Comparison of ENCODE assay signal across 16 cellular contexts in the genomic region with DNA sequence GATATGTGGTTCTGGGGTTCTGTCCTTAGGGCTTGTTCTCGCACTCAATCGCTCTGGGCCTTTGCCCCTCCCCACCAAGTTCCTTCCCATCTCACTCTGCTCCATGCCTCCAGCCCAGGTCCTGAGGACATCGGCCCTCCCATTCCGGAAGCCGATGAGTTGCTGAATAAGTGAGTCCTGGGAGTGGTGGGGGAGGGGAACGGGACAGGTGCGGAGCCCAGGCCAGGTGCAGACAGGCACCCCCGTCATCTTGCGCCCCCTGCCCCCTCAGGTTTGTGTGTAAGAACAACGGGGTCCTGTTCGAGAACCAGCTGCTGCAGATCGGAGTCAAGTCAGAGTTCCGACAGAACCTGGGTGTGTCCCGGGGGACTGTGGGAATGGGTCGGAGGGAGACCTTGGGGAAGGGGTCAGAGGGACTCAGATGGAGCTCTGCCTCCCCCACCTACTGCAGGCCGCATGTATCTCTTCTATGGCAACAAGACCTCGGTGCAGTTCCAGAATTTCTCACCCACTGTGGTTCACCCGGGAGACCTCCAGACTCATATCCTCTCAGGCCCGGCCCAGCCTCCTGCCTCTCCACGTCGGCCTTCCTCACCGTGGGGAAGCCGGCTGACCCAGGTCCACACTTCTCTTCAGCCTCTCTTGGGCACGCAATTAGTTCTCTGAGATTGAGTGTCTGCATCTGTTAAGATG. TPM values are rescaled to one million over a fixed set of nuclear protein-coding genes. Genes with fewer than 3 reads are reported as not detected.
DNase-seq lines count a peak whose midpoint lies in the region; ATAC-seq, FAIRE-seq and TF ChIP-seq lines count a peak whose summit lies in the region.
"Had no signal": no experiment of that assay in that cellular context is flagged by ENCODE, and none has a peak within 500 bp of the region (broad histone marks: within the 10 kb centered on the region; RNA-seq: fewer than 3 reads in every experiment).

No MANE protein-coding gene starts in this region.

- no peak overlapping the region for H3K23ac ChIP-seq in IMR-90 (ENCODE audit: low read depth, low read length)

- H3K9ac ChIP-seq in IMR-90 (ENCODE audit: low read depth, low read length) (no peak overlapping the region), kidney (ENCODE audit: low read length in 2 of 2) (peak overlapping the region in 1 of 2 donors; percentile 12)

- DNase-seq in IMR-90 (no peak), body of pancreas (peak in 3 of 4 donors; percentile 52 to 69 (median 64)), kidney (peak; percentile 75), suprapubic skin (ENCODE audit: low spot score in 2 of 2) (no peak), urothelium cell line (ENCODE audit: low spot score) (no peak)
- DNase-seq: activated CD4-positive, alpha-beta T cell treated with anti-CD3 and anti-CD28 coated beads, Interleukin-2, amount 50 U/mL, for 4 hours; activated gamma-delta T cell; central memory CD4-positive, alpha-beta T cell; GF-D8; KG1; PC-3; stimulated activated CD4-positive, alpha-beta T cell treated with anti-CD3 and anti-CD28 coated beads, Interleukin-4, amount 100 ng/mL, for 1 hour; stimulated activated naive CD8-positive, alpha-beta T cell treated with anti-CD3 and anti-CD28 coated beads, Interleukin-15, Interleukin-2, amounts not matched to agents 100 U/mL and 50 U/mL, for 24 hours; T-helper 17 cell had no signal

- H2AFZ ChIP-seq in IMR-90 (replicated peaks; ENCODE audit: low read length, poor library complexity), result peak overlapping the region; percentile 98

- peak overlapping the region; percentile 65 for H2AK9ac ChIP-seq in IMR-90 (replicated peaks; ENCODE audit: low read depth, low read length, poor library complexity)

- no peak overlapping the region for H3K4me2 ChIP-seq in IMR-90 (ENCODE audit: low read depth, low read length)

- peak overlapping the region; percentile 24; the same call in 1 of the 2 replicates for H2AK5ac ChIP-seq in IMR-90 (ENCODE audit: low read depth, low read length)

- no TSS peak for BruUV-seq in IMR-90 (replicated peaks; lab: Mats Ljungman, UMichigan)

- H3K18ac ChIP-seq in IMR-90 (ENCODE audit: low read depth, low read length), result no peak overlapping the region

- H2BK15ac ChIP-seq in IMR-90 (ENCODE audit: low read depth, low read length), result no peak overlapping the region

- peak overlapping the region in 1 of 2 experiments; percentile 26; a peak in 1 of 4 replicates for H4K8ac ChIP-seq in IMR-90 (ENCODE audit: low read depth in 2 of 2, low read length in 2 of 2)

- no peaks in the 10 kb centered on the region for H3K27me3 ChIP-seq in IMR-90 (ENCODE audit: control insufficient read depth, insufficient read depth, low read length)
- no peaks in the 10 kb centered on the region for H3K27me3 ChIP-seq in body of pancreas
- no peaks in the 10 kb centered on the region for H3K27me3 ChIP-seq in suprapubic skin

- no peak overlapping the region for H4K91ac ChIP-seq in IMR-90 (ENCODE audit: insufficient read depth, low read depth, low read length)

- no peak overlapping the region for H2BK120ac ChIP-seq in IMR-90 (ENCODE audit: low read depth, low read length)

- 95% methylated on average over 4 of the region's 24 CpGs; no CpG with 5 or more reads in 1 of the 2 experiments for WGBS in IMR-90 (ENCODE audit: extremely low coverage in 2 of 2, insufficient read length in 1 of 2), 2 experiments
- WGBS in body of pancreas, 2 donors, result 75 to 78% methylated on average over 22 to 23 of the region's 24 CpGs
- WGBS in suprapubic skin, result 89% methylated on average over 19 of the region's 24 CpGs

- no peak overlapping the region for H3K56ac ChIP-seq in IMR-90 (ENCODE audit: extremely low read depth, insufficient read depth, low read length)

- CTCF ChIA-PET in IMR-90 (lab: Yijun Ruan, JAX), result no interaction called here

- no peak overlapping the region for H3K14ac ChIP-seq in IMR-90 (replicated peaks; ENCODE audit: low read depth, low read length)

- peaks cover 0 to 20% of the 10 kb centered on the region in 2 experiments; a peak in 1 of 4 replicates for H3K79me1 ChIP-seq in IMR-90 (ENCODE audit: low read depth in 1 of 2, low read length in 2 of 2)

- TF ChIP-seq CTCF in IMR-90 (conservative IDR thresholded peaks at IDR 0.05; ENCODE audit: low read depth, low read length), result no peak
- TF ChIP-seq CTCF in body of pancreas (IDR thresholded peaks at IDR 0.05), result no peak
- TF ChIP-seq CTCF in kidney (IDR thresholded peaks at IDR 0.05; ENCODE audit: borderline replicate concordance, extremely low read depth, insufficient read depth), result no peak
- TF ChIP-seq CTCF in suprapubic skin (IDR thresholded peaks at IDR 0.05), result no peak

- FAIRE-seq in kidney (lab: Jason Lieb, UNC) (no peak), urothelium cell line (lab: Jason Lieb, UNC) (no peak)

- H3K36me3 ChIP-seq in IMR-90 (ENCODE audit: control insufficient read depth, insufficient read depth, low read length), result peaks cover 61% of the 10 kb centered on the region
- H3K36me3 ChIP-seq in body of pancreas (replicated peaks in 1 of 2; ENCODE audit: insufficient read depth in 1 of 2, low read depth in 2 of 2), result peaks cover 0 to 6% of the 10 kb centered on the region in 2 donors
- peaks cover 12 to 27% of the 10 kb centered on the region in 2 donors for H3K36me3 ChIP-seq in kidney (ENCODE audit: control insufficient read depth in 1 of 2, insufficient read depth in 2 of 2, low read length in 2 of 2)
- peaks cover 79% of the 10 kb centered on the region for H3K36me3 ChIP-seq in suprapubic skin

- dilution Hi-C loops in IMR-90 (cut with HindIII; ENCODE audit: low sequenced_read_pairs, unreplicated experiment), result no loop called here

- intact Hi-C loops in IMR-90 (cut with micrococcal nuclease) (loop anchor here (5.0 kb wide), 1 partner anchor 111 kb away; a partner anchor contains a TSS), body of pancreas (cut with DNase I) (no loop called here), kidney (cut with DNase I) (no loop called here)

- no peak overlapping the region for H2BK5ac ChIP-seq in IMR-90 (ENCODE audit: low read depth, low read length, poor library complexity, severe bottlenecking)

- no peak overlapping the region for H2BK20ac ChIP-seq in IMR-90 (ENCODE audit: low read depth, low read length)

- no peak for ATAC-seq in IMR-90 (ENCODE audit: low read depth)
- peak; percentile 5 for ATAC-seq in body of pancreas
- ATAC-seq in HG02852 (IDR thresholded peaks at IDR 0.05; ENCODE audit: unreplicated experiment), result no peak
- no peak for ATAC-seq in GM19351 (IDR thresholded peaks at IDR 0.05; ENCODE audit: unreplicated experiment)
- ATAC-seq: stimulated activated naive CD8-positive, alpha-beta T cell treated with anti-CD3 and anti-CD28 coated beads, Interleukin-15, Interleukin-2, amounts not matched to agents 100 U/mL and 50 U/mL, for 24 hours; T-helper 17 cell had no signal

- no peaks in the 10 kb centered on the region for H3K9me1 ChIP-seq in IMR-90 (ENCODE audit: insufficient read depth, low read length)

- no peak for TF ChIP-seq RAD21 in IMR-90 (IDR thresholded peaks at IDR 0.05; ENCODE audit: low read length)

- H3K27ac ChIP-seq in IMR-90 (ENCODE audit: insufficient read depth, low read length) (no peak overlapping the region), body of pancreas (peak overlapping the region in 1 of 4 donors; percentile 55), kidney (ENCODE audit: low read depth in 2 of 2, low read length in 2 of 2) (peak overlapping the region; percentile 32 to 37), suprapubic skin (no peak overlapping the region)

- H3K9me3 ChIP-seq in IMR-90 (ENCODE audit: control insufficient read depth, insufficient read depth, low read length), result no peaks in the 10 kb centered on the region
- no peaks in the 10 kb centered on the region for H3K9me3 ChIP-seq in body of pancreas
- no peaks in the 10 kb centered on the region for H3K9me3 ChIP-seq in kidney (ENCODE audit: control insufficient read depth in 1 of 2, low read length in 2 of 2)
- H3K9me3 ChIP-seq in suprapubic skin, result no peaks in the 10 kb centered on the region

- TF ChIP-seq POLR2A in IMR-90 (IDR thresholded peaks at IDR 0.05; ENCODE audit: low read depth, low read length), result no peak
- peak in 1 of 3 donors; percentile 24 for TF ChIP-seq POLR2A in body of pancreas (IDR thresholded peaks at IDR 0.05)
- TF ChIP-seq POLR2A in suprapubic skin (IDR thresholded peaks at IDR 0.05), result no peak

- H4K20me1 ChIP-seq in IMR-90 (ENCODE audit: insufficient read depth, low read length), result peaks cover 7% of the 10 kb centered on the region

- POLR2A ChIA-PET in IMR-90 (lab: Charles Lee; ENCODE audit: unreplicated experiment), result interaction anchor here (0.6 kb wide), 1 partner anchor 112 kb away, joined by 4 read pairs; a partner anchor contains a TSS

- no peak for TF ChIP-seq EP300 in suprapubic skin (IDR thresholded peaks at IDR 0.05)

- H3K4me1 ChIP-seq in IMR-90 (ENCODE audit: control insufficient read depth, insufficient read depth, low read length) (no peaks in the 10 kb centered on the region; the same call in 1 of the 2 replicates), body of pancreas (no peaks in the 10 kb centered on the region), kidney (ENCODE audit: control insufficient read depth in 1 of 2, insufficient read depth in 1 of 2, low read depth in 1 of 2, low read length in 2 of 2) (peaks cover 0 to 2% of the 10 kb centered on the region in 2 donors), suprapubic skin (no peaks in the 10 kb centered on the region)

- H3K4ac ChIP-seq in IMR-90 (ENCODE audit: low read depth, low read length), result 0 out of 2 replicates have a peak overlapping the region, but pooled peaks have one; percentile 4

- in situ Hi-C loops in IMR-90 (cut with MboI; ENCODE audit: low sequenced_read_pairs), result no loop called here

- H4K5ac ChIP-seq in IMR-90 (ENCODE audit: low read depth, low read length), result no peak overlapping the region

- H3K4me3 ChIP-seq in IMR-90 (ENCODE audit: insufficient read depth, low read depth, low read length), result no peak overlapping the region
- no peak overlapping the region for H3K4me3 ChIP-seq in body of pancreas
- H3K4me3 ChIP-seq in kidney (ENCODE audit: low read length in 2 of 2), result peak overlapping the region in 1 of 2 donors; percentile 21
- H3K4me3 ChIP-seq in suprapubic skin, result peak overlapping the region; percentile 37

RNA-seq across cellular contexts. Expression of a gene that starts 10.1 kb away (rescaled TPM):
- total RNA-seq in IMR-90 (2012; rRNA removed) (10.6 and 14.3 TPM in 2 replicates), body of pancreas (10 to 100 TPM in 1 of 2 donors, 1 to 10 TPM in 1; 8.9 to 24.1 TPM), kidney (26.9 TPM), suprapubic skin (10 to 100 TPM in 3 of 4 donors, 1 to 10 TPM in 1; 9.4 to 24.2 (median 14.4) TPM)
- polyA plus RNA-seq in IMR-90 (2012; rRNA removed) (10.4 and 12.1 TPM in 2 replicates), kidney (ENCODE audit: insufficient read depth, low read depth, low replicate concordance) (51.2 TPM)
- 10.7 and 16.6 TPM in 2 replicates for polyA plus RNA-seq in IMR-90 (2012; cell fraction: cytosol; rRNA removed)
- polyA plus RNA-seq in IMR-90 (2012; cell fraction: nucleus; rRNA removed; ENCODE audit: low replicate concordance), result 10.5 and 24.4 TPM in 2 replicates

RNA-seq across cellular contexts. Expression of a gene that starts 15.1 kb away (rescaled TPM):
- total RNA-seq in IMR-90 (2012; rRNA removed), result 4.7 and 5.3 TPM in 2 replicates
- polyA plus RNA-seq in IMR-90 (2012; rRNA removed), result 37.0 and 38.5 TPM in 2 replicates
- 20.7 and 33.0 TPM in 2 replicates for polyA plus RNA-seq in IMR-90 (2012; cell fraction: cytosol; rRNA removed)
- polyA plus RNA-seq in IMR-90 (2012; cell fraction: nucleus; rRNA removed; ENCODE audit: low replicate concordance), result 77.0 and 95.3 TPM in 2 replicates
- total RNA-seq in body of pancreas, result 10 to 100 TPM; 15.8 to 16.9 TPM
- 53.2 TPM for total RNA-seq in kidney
- polyA plus RNA-seq in kidney (ENCODE audit: insufficient read depth, low read depth, low replicate concordance), result 37.3 TPM
- 10 to 100 TPM; 32.2 to 60.3 (median 40.8) TPM for total RNA-seq in suprapubic skin

RNA-seq across cellular contexts. Expression of a gene that starts 36.2 kb away (rescaled TPM):
- total RNA-seq in IMR-90 (2012; rRNA removed), result 40.7 and 41.4 TPM in 2 replicates
- polyA plus RNA-seq in IMR-90 (2012; rRNA removed), result 122 and 136 TPM in 2 replicates
- polyA plus RNA-seq in IMR-90 (2012; cell fraction: cytosol; rRNA removed), result 130 and 154 TPM in 2 replicates
- 115 and 277 TPM in 2 replicates for polyA plus RNA-seq in IMR-90 (2012; cell fraction: nucleus; rRNA removed; ENCODE audit: low replicate concordance)
- 10 to 100 TPM; 43.5 to 45.9 TPM for total RNA-seq in body of pancreas
- 70.0 TPM for total RNA-seq in kidney
- polyA plus RNA-seq in kidney (ENCODE audit: insufficient read depth, low read depth, low replicate concordance), result 32.0 TPM
- total RNA-seq in suprapubic skin, result 100 to 1,000 TPM in 1 of 4 donors, 10 to 100 TPM in 3; 78.1 to 101 (median 93.4) TPM

RNA-seq across cellular contexts. Expression of a gene that starts 39.9 kb away (rescaled TPM):
- total RNA-seq in IMR-90 (2012; rRNA removed) (not detected in 2 replicates), body of pancreas (under 1 TPM in 1 of 2 donors, not detected in 1; 0.52 TPM), kidney (0.50 TPM), suprapubic skin (1 to 10 TPM in 2 of 4 donors, not detected in 2; 1.7 to 2.5 TPM)
- polyA plus RNA-seq in IMR-90 (2012; rRNA removed) (0.10 TPM in 1 of 2 replicates, not detected in the other), kidney (ENCODE audit: insufficient read depth, low read depth, low replicate concordance) (0.47 TPM)
- 0.04 TPM in 1 of 2 replicates, not detected in the other for polyA plus RNA-seq in IMR-90 (2012; cell fraction: cytosol; rRNA removed)
- polyA plus RNA-seq in IMR-90 (2012; cell fraction: nucleus; rRNA removed; ENCODE audit: low replicate concordance), result 0.07 and 0.18 TPM in 2 replicates
- total RNA-seq: PC-3 had no signal

RNA-seq across cellular contexts. Expression of a gene that starts 48.0 kb away (rescaled TPM):
- total RNA-seq in IMR-90 (2012; rRNA removed) (34.4 and 36.1 TPM in 2 replicates), body of pancreas (10 to 100 TPM; 69.0 to 70.2 TPM), kidney (118 TPM), suprapubic skin (100 to 1,000 TPM in 1 of 4 donors, 10 to 100 TPM in 3; 82.2 to 147 (median 91.2) TPM)
- polyA plus RNA-seq in IMR-90 (2012; rRNA removed) (106 and 107 TPM in 2 replicates), kidney (ENCODE audit: insufficient read depth, low read depth, low replicate concordance) (235 TPM)
- 63.8 and 170 TPM in 2 replicates for polyA plus RNA-seq in IMR-90 (2012; cell fraction: cytosol; rRNA removed)
- polyA plus RNA-seq in IMR-90 (2012; cell fraction: nucleus; rRNA removed; ENCODE audit: low replicate concordance), result 249 and 529 TPM in 2 replicates

Comparison
In these comparisons a context has a peak if more than half of its experiments do, and no peak if none do; other contexts are left out.
1. DNase-seq: peak in body of pancreas (3 of 4) and kidney (single experiment); none in IMR-90 (single experiment), suprapubic skin (0 of 2) and urothelium cell line (single experiment).
2. H3K27ac ChIP-seq: peak in kidney (2 of 2); none in IMR-90 (single experiment) and suprapubic skin (single experiment).